ENCODE assay signal across 30 cellular contexts in the genomic region with DNA sequence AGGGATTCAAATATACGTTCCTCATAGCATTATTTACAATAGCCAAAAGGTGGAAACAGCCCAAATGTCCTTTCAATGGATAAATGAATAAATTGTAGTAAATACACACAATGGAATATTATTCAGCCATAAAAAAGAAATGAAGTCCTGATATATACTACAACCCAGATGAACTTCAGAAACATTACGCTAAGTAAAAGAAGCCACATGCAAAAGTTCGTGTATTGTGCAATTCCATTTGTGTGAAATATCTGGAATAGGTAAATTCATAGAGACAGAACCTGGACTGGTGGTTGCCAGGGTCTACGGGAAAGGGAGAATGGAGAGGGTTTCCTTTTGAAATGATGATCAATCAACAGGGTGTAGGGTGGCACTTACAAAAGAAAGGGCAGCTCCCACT. TPM values are rescaled to one million over a fixed set of nuclear protein-coding genes. Genes with fewer than 3 reads are reported as not detected.
"Had no signal": no experiment of that assay in that cellular context is flagged by ENCODE, and none has a peak within 500 bp of the region (broad histone marks: within the 10 kb centered on the region; RNA-seq: fewer than 3 reads in every experiment).

No MANE protein-coding gene starts in this region.

- H3K27me3 ChIP-seq: esophagus squamous epithelium, heart right ventricle, left lung, right atrium auricular region, sigmoid colon, stomach, thyroid gland, vagina had no signal

- H3K4me3 ChIP-seq: esophagus squamous epithelium, heart right ventricle, left lung, prostate gland, right atrium auricular region, sigmoid colon, stomach, thyroid gland, vagina had no signal

- H3K9me3 ChIP-seq: esophagus squamous epithelium, heart right ventricle, left lung, prostate gland, right atrium auricular region, sigmoid colon, stomach, thyroid gland, vagina had no signal

- H3K4me1 ChIP-seq: left lung, prostate gland had no signal

- H3K4me3 Mint-ChIP-seq: dendritic cell treated with granulocyte-macrophage colony-stimulating factor and Interleukin-4, amounts not matched to agents 40 ng/mL and 50 ng/mL, for 4 days; endodermal cell; naive thymus-derived CD8-positive, alpha-beta T cell; nephron progenitor cell; stimulated activated effector memory CD8-positive, alpha-beta T cell treated with anti-CD3 and anti-CD28 coated beads, Interleukin-12 subunit alpha, Interleukin-12 subunit beta, amount 100 ng/mL, for 72 hours had no signal

- H3K27ac ChIP-seq: esophagus squamous epithelium, heart right ventricle, left lung, prostate gland, right atrium auricular region, sigmoid colon, stomach, thyroid gland, vagina had no signal

- H3K36me3 ChIP-seq: esophagus squamous epithelium, heart right ventricle, left lung, prostate gland, right atrium auricular region, sigmoid colon, stomach, thyroid gland, vagina had no signal

- H3K4me1 Mint-ChIP-seq: naive thymus-derived CD8-positive, alpha-beta T cell; stimulated activated effector memory CD8-positive, alpha-beta T cell treated with anti-CD3 and anti-CD28 coated beads, Interleukin-12 subunit alpha, Interleukin-12 subunit beta, amount 100 ng/mL, for 72 hours had no signal

- ATAC-seq: heart right ventricle; left cardiac atrium; left lung; naive thymus-derived CD8-positive, alpha-beta T cell; stimulated activated effector memory CD8-positive, alpha-beta T cell treated with anti-CD3 and anti-CD28 coated beads, Interleukin-12 subunit alpha, Interleukin-12 subunit beta, amount 100 ng/mL, for 72 hours had no signal

- H3K9me3 Mint-ChIP-seq: dendritic cell treated with granulocyte-macrophage colony-stimulating factor and Interleukin-4, amounts not matched to agents 40 ng/mL and 50 ng/mL, for 4 days; endodermal cell; naive thymus-derived CD8-positive, alpha-beta T cell; nephron progenitor cell; stimulated activated effector memory CD8-positive, alpha-beta T cell treated with anti-CD3 and anti-CD28 coated beads, Interleukin-12 subunit alpha, Interleukin-12 subunit beta, amount 100 ng/mL, for 72 hours had no signal

- DNase-seq: effector CD8-positive, alpha-beta T cell; endodermal cell; erythroblast; esophagus squamous epithelium; foreskin melanocyte; glutamatergic neuron; heart right ventricle; hippocampal formation; left cardiac atrium; left lung; mesendoderm; naive thymus-derived CD8-positive, alpha-beta T cell; nephron progenitor cell; nucleus accumbens; sigmoid colon; stimulated activated CD4-positive, alpha-beta T cell treated with anti-CD3 and anti-CD28 coated beads, Interleukin-2, amount 100 ng/mL, for 24 hours; stimulated activated CD4-positive, alpha-beta T cell treated with anti-CD3 and anti-CD28 coated beads, Interleukin-4, amount 100 ng/mL, for 24 hours; stimulated activated naive CD4-positive, alpha-beta T cell treated with Interleukin-2 at 50 U/mL for 16 hours; stomach; thyroid gland; trophoblast cell had no signal

- H3K27ac Mint-ChIP-seq: dendritic cell treated with granulocyte-macrophage colony-stimulating factor and Interleukin-4, amounts not matched to agents 40 ng/mL and 50 ng/mL, for 4 days; endodermal cell; naive thymus-derived CD8-positive, alpha-beta T cell; nephron progenitor cell; stimulated activated effector memory CD8-positive, alpha-beta T cell treated with anti-CD3 and anti-CD28 coated beads, Interleukin-12 subunit alpha, Interleukin-12 subunit beta, amount 100 ng/mL, for 72 hours had no signal

- H3K36me3 Mint-ChIP-seq: naive thymus-derived CD8-positive, alpha-beta T cell; stimulated activated effector memory CD8-positive, alpha-beta T cell treated with anti-CD3 and anti-CD28 coated beads, Interleukin-12 subunit alpha, Interleukin-12 subunit beta, amount 100 ng/mL, for 72 hours had no signal

RNA-seq across cellular contexts. Expression of a gene that starts 12.5 kb away (rescaled TPM):
- total RNA-seq: lung microvascular endothelial cell; naive thymus-derived CD8-positive, alpha-beta T cell had no signal
- polyA plus RNA-seq: naive thymus-derived CD8-positive, alpha-beta T cell had no signal

RNA-seq across cellular contexts. Expression of a gene that starts 25.7 kb away (rescaled TPM):
- total RNA-seq: kidney epithelial cell; lung microvascular endothelial cell; naive thymus-derived CD8-positive, alpha-beta T cell; osteocyte; subcutaneous adipose tissue; thyroid gland had no signal
- polyA plus RNA-seq: naive thymus-derived CD8-positive, alpha-beta T cell had no signal
